12 cellular contexts compared by ENCODE assay signal in genomic region chr6:71473908-71474307, GRCh38.
DNase-seq lines count a peak whose midpoint lies in the region; ATAC-seq and TF ChIP-seq lines count a peak whose summit lies in the region.
"Had no signal": no experiment of that assay in that cellular context is flagged by ENCODE, and none has a peak within 500 bp of the region (broad histone marks: within the 10 kb centered on the region; RNA-seq: fewer than 3 reads in every experiment).

No MANE protein-coding gene starts in this region.

- no peaks in the 10 kb centered on the region for H3K79me2 ChIP-seq in ACC112 (ENCODE audit: control insufficient read depth, insufficient read depth, low read length, unreplicated experiment)

- peaks cover 61% of the 10 kb centered on the region for H3K4me1 ChIP-seq in ACC112 (ENCODE audit: control insufficient read depth, insufficient read depth, low read length, unreplicated experiment)

- H3K9me3 ChIP-seq in MG63 = 0 out of 2 replicates have a peak, but pooled peaks cover 3% of the 10 kb centered on the region

- H3K4me1 Mint-ChIP-seq in activated naive CD8-positive, alpha-beta T cell treated with anti-CD3 and anti-CD28 coated beads, Interleukin-2, amount 50 U/mL, for 24 hours = no peaks in the 10 kb centered on the region

- no peaks in the 10 kb centered on the region for H3K36me3 Mint-ChIP-seq in activated naive CD8-positive, alpha-beta T cell treated with anti-CD3 and anti-CD28 coated beads, Interleukin-2, amount 50 U/mL, for 24 hours (ENCODE audit: low read depth)
- H3K36me3 Mint-ChIP-seq: activated naive CD4-positive, alpha-beta T cell treated with anti-CD3 and anti-CD28 coated beads, Interleukin-2, amount 50 U/mL, for 72 hours had no signal

- DNase-seq in MG63 (peak; percentile 77), epithelial cell of esophagus (ENCODE audit: low read depth) (peak; percentile 81), lung microvascular endothelial cell (ENCODE audit: low read depth in 2 of 2) (peak; percentile 83 to 93), Ammon's horn (ENCODE audit: low spot score) (no peak)
- DNase-seq in activated naive CD8-positive, alpha-beta T cell treated with anti-CD3 and anti-CD28 coated beads, Interleukin-2, amount 50 U/mL, for 24 hours = no peak
- no peak for DNase-seq in stimulated activated naive CD4-positive, alpha-beta T cell (lab: John Stamatoyannopoulos, UW)
- DNase-seq in activated CD4-positive, CD25-positive, alpha-beta regulatory T cell treated with anti-CD3 and anti-CD28 coated beads, Interleukin-2, amount 50 U/mL, for 72 hours = no peak
- DNase-seq: NCI-H510A had no signal

- H3K36me3 ChIP-seq in ACC112 (ENCODE audit: insufficient read depth, low read length) = no peaks in the 10 kb centered on the region
- H3K36me3 ChIP-seq in MG63 = no peaks in the 10 kb centered on the region
- H3K36me3 ChIP-seq: BLaER1 treated with 17β-estradiol and CSF1 and Interleukin-3, amounts not matched to agents 10 nM and 100 nM had no signal

- H3K27ac Mint-ChIP-seq in activated naive CD8-positive, alpha-beta T cell treated with anti-CD3 and anti-CD28 coated beads, Interleukin-2, amount 50 U/mL, for 24 hours = no peak overlapping the region
- H3K27ac Mint-ChIP-seq: activated naive CD4-positive, alpha-beta T cell treated with anti-CD3 and anti-CD28 coated beads, Interleukin-2, amount 50 U/mL, for 72 hours had no signal

- H3K9me3 Mint-ChIP-seq in activated naive CD8-positive, alpha-beta T cell treated with anti-CD3 and anti-CD28 coated beads, Interleukin-2, amount 50 U/mL, for 24 hours = no peaks in the 10 kb centered on the region

- H3K27me3 ChIP-seq in ACC112 (ENCODE audit: insufficient read depth, low read length) = no peaks in the 10 kb centered on the region
- no peaks in the 10 kb centered on the region for H3K27me3 ChIP-seq in MG63
- H3K27me3 ChIP-seq: BLaER1 treated with 17β-estradiol and CSF1 and Interleukin-3, amounts not matched to agents 10 nM and 100 nM had no signal

- ATAC-seq in activated naive CD8-positive, alpha-beta T cell treated with anti-CD3 and anti-CD28 coated beads, Interleukin-2, amount 50 U/mL, for 24 hours = no peak
- ATAC-seq: activated naive CD4-positive, alpha-beta T cell treated with anti-CD3 and anti-CD28 coated beads, Interleukin-2, amount 50 U/mL, for 72 hours had no signal

- TF ChIP-seq CTCF in epithelial cell of esophagus (IDR thresholded peaks at IDR 0.05; ENCODE audit: insufficient read depth, low read depth, low read length, missing control alignments) = no peak

- no peak overlapping the region for H3K4me3 ChIP-seq in ACC112 (ENCODE audit: low read depth, low read length)
- no peak overlapping the region for H3K4me3 ChIP-seq in MG63
- H3K4me3 ChIP-seq in epithelial cell of esophagus (ENCODE audit: low read length) = no peak overlapping the region
- H3K4me3 ChIP-seq: BLaER1 treated with 17β-estradiol and CSF1 and Interleukin-3, amounts not matched to agents 10 nM and 100 nM; skin epidermis had no signal

- H3K27ac ChIP-seq in ACC112 (ENCODE audit: low read depth, low read length) = peak overlapping the region; percentile 71
- H3K27ac ChIP-seq: BLaER1 treated with 17β-estradiol and CSF1 and Interleukin-3, amounts not matched to agents 10 nM and 100 nM had no signal

- no peak overlapping the region for H3K4me3 Mint-ChIP-seq in activated naive CD8-positive, alpha-beta T cell treated with anti-CD3 and anti-CD28 coated beads, Interleukin-2, amount 50 U/mL, for 24 hours

- H2AFZ ChIP-seq in ACC112 (ENCODE audit: low read length, unreplicated experiment) = no peak overlapping the region

- H3K27me3 Mint-ChIP-seq in activated naive CD8-positive, alpha-beta T cell treated with anti-CD3 and anti-CD28 coated beads, Interleukin-2, amount 50 U/mL, for 24 hours = peaks cover 10% of the 10 kb centered on the region

Comparison
In these comparisons a context has a peak if more than half of its experiments do, and no peak if none do; other contexts are left out.
1. DNase-seq: peak in MG63 (single experiment), epithelial cell of esophagus (single experiment) and lung microvascular endothelial cell (2 of 2); none in activated naive CD8-positive, alpha-beta T cell treated with anti-CD3 and anti-CD28 coated beads, Interleukin-2, amount 50 U/mL, for 24 hours (single experiment), stimulated activated naive CD4-positive, alpha-beta T cell (0 of 6), Ammon's horn (single experiment) and activated CD4-positive, CD25-positive, alpha-beta regulatory T cell treated with anti-CD3 and anti-CD28 coated beads, Interleukin-2, amount 50 U/mL, for 72 hours (single experiment).